31 cellular contexts compared by ENCODE assay signal in the genomic region with DNA sequence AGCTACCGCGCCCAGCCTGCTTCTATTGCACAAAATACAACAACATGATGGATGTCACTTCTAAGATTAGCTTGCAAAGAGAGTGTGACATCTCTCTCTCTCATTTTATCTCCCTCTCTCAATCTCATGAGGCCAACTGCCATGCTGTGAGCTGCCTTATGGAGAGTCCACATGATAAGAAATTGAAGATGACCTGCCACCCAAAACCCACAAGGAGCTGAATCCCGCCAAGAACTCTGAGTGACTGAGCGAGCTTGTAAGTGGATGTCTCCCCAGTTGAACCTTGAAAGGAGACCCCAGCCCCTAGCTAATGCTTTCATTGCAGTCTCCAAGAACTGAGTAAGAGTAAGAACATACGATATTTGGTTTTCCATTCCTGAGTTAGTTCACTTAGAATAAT.
DNase-seq lines count a peak whose midpoint lies in the region; TF ChIP-seq lines count a peak whose summit lies in the region.
"Had no signal": no experiment of that assay in that cellular context is flagged by ENCODE, and none has a peak within 500 bp of the region (broad histone marks: within the 10 kb centered on the region; RNA-seq: fewer than 3 reads in every experiment).

No MANE protein-coding gene starts in this region.

- H3K4me3 Mint-ChIP-seq in mesothelial cell of epicardium: no peak overlapping the region
- H3K4me3 Mint-ChIP-seq: B cell; CD14-positive monocyte; CD4-positive, alpha-beta memory T cell; CD4-positive, alpha-beta T cell; CD4-positive, CD25-positive, alpha-beta regulatory T cell; CD8-positive, alpha-beta memory T cell; CD8-positive, alpha-beta T cell had no signal

- no peaks in the 10 kb centered on the region for H3K9me3 ChIP-seq in esophagus muscularis mucosa
- H3K9me3 ChIP-seq: A549; BE2C; BLaER1; BLaER1 treated with 17β-estradiol and CSF1 and Interleukin-3, amounts not matched to agents 10 nM and 100 nM; Caco-2 had no signal

- H3K27ac ChIP-seq in esophagus muscularis mucosa (replicated peaks in 1 of 4): no peak overlapping the region
- H3K27ac ChIP-seq: 22Rv1; A549; BLaER1; BLaER1 treated with 17β-estradiol and CSF1 and Interleukin-3, amounts not matched to agents 10 nM and 100 nM; C4-2B had no signal

- no peak overlapping the region for H3K27ac Mint-ChIP-seq in mesothelial cell of epicardium
- H3K27ac Mint-ChIP-seq: B cell; CD14-positive monocyte; CD4-positive, alpha-beta memory T cell; CD4-positive, alpha-beta T cell; CD4-positive, CD25-positive, alpha-beta regulatory T cell; CD8-positive, alpha-beta memory T cell; CD8-positive, alpha-beta T cell had no signal

- H3K27me3 Mint-ChIP-seq in mesothelial cell of epicardium (ENCODE audit: low read depth): peaks cover 2% of the 10 kb centered on the region
- H3K27me3 Mint-ChIP-seq: B cell; CD4-positive, alpha-beta memory T cell; CD4-positive, alpha-beta T cell; CD4-positive, CD25-positive, alpha-beta regulatory T cell; CD8-positive, alpha-beta memory T cell had no signal

- intact Hi-C loops in esophagus muscularis mucosa (cut with DNase I): no loop called here

- TF ChIP-seq POLR2A in esophagus muscularis mucosa (IDR thresholded peaks at IDR 0.05; ENCODE audit: low read depth): no peak

- no peak overlapping the region for H3K4me3 ChIP-seq in esophagus muscularis mucosa
- H3K4me3 ChIP-seq: A549; BLaER1; BLaER1 treated with 17β-estradiol and CSF1 and Interleukin-3, amounts not matched to agents 10 nM and 100 nM had no signal

- no peaks in the 10 kb centered on the region for H3K36me3 Mint-ChIP-seq in mesothelial cell of epicardium
- H3K36me3 Mint-ChIP-seq: CD14-positive monocyte; CD4-positive, alpha-beta memory T cell; CD4-positive, CD25-positive, alpha-beta regulatory T cell; CD8-positive, alpha-beta memory T cell; CD8-positive, alpha-beta T cell had no signal

- TF ChIP-seq CTCF in esophagus muscularis mucosa (IDR thresholded peaks at IDR 0.05) (no peak), mesothelial cell of epicardium (IDR thresholded peaks at IDR 0.05; ENCODE audit: unreplicated experiment) (no peak)

- H3K4me1 Mint-ChIP-seq in mesothelial cell of epicardium: no peaks in the 10 kb centered on the region
- H3K4me1 Mint-ChIP-seq: B cell; CD14-positive monocyte; CD4-positive, alpha-beta memory T cell; CD4-positive, CD25-positive, alpha-beta regulatory T cell; CD8-positive, alpha-beta memory T cell had no signal

- H3K4me1 ChIP-seq in esophagus muscularis mucosa: no peaks in the 10 kb centered on the region
- H3K4me1 ChIP-seq: A549; BE2C; BLaER1; BLaER1 treated with 17β-estradiol and CSF1 and Interleukin-3, amounts not matched to agents 10 nM and 100 nM; Caco-2 had no signal

- no peaks in the 10 kb centered on the region for H3K36me3 ChIP-seq in esophagus muscularis mucosa
- H3K36me3 ChIP-seq: BE2C; BLaER1; BLaER1 treated with 17β-estradiol and CSF1 and Interleukin-3, amounts not matched to agents 10 nM and 100 nM had no signal

- H3K27me3 ChIP-seq in esophagus muscularis mucosa: no peaks in the 10 kb centered on the region
- H3K27me3 ChIP-seq: BE2C; BLaER1; BLaER1 treated with 17β-estradiol and CSF1 and Interleukin-3, amounts not matched to agents 10 nM and 100 nM had no signal

- H3K9me3 Mint-ChIP-seq in mesothelial cell of epicardium: no peaks in the 10 kb centered on the region

- no peak for TF ChIP-seq EP300 in esophagus muscularis mucosa (IDR thresholded peaks at IDR 0.05)

- 79% methylated on average over 5 of the region's 5 CpGs for WGBS in esophagus muscularis mucosa

- DNase-seq in esophagus muscularis mucosa (ENCODE audit: extremely low spot score): peak; percentile 91
- DNase-seq in left kidney (ENCODE audit: low read depth, low spot score): peak; percentile 55
- no peak for DNase-seq in mesothelial cell of epicardium (ENCODE audit: low spot score in 2 of 2, unreplicated experiment in 2 of 2)
- no peak for DNase-seq in HUDEP-2 (lab: John Stamatoyannopoulos, UW; ENCODE audit: unreplicated experiment in 76 of 76)
- DNase-seq: 8988T; ACHN; AML-193; BE2C; C1 segment of cervical spinal cord; Caco-2; Calu3; CD4-positive, alpha-beta memory T cell; CD4-positive, alpha-beta T cell; CD4-positive, CD25-positive, alpha-beta regulatory T cell; CD8-positive, alpha-beta memory T cell; CD8-positive, alpha-beta T cell; COR-L47; DMS 273 treated with DMSO at 0.1 percent for 48 hours; DMS153; DMS53; DMS79; DMS79 treated with DMSO at 0.1 percent for 48 hours; DND-41; EL had no signal

Comparison
In these comparisons a context has a peak if more than half of its experiments do, and no peak if none do; other contexts are left out.
1. DNase-seq: peak in esophagus muscularis mucosa (single experiment) and left kidney (single experiment); none in mesothelial cell of epicardium (0 of 2) and HUDEP-2 (0 of 76).